In the genomic region with DNA sequence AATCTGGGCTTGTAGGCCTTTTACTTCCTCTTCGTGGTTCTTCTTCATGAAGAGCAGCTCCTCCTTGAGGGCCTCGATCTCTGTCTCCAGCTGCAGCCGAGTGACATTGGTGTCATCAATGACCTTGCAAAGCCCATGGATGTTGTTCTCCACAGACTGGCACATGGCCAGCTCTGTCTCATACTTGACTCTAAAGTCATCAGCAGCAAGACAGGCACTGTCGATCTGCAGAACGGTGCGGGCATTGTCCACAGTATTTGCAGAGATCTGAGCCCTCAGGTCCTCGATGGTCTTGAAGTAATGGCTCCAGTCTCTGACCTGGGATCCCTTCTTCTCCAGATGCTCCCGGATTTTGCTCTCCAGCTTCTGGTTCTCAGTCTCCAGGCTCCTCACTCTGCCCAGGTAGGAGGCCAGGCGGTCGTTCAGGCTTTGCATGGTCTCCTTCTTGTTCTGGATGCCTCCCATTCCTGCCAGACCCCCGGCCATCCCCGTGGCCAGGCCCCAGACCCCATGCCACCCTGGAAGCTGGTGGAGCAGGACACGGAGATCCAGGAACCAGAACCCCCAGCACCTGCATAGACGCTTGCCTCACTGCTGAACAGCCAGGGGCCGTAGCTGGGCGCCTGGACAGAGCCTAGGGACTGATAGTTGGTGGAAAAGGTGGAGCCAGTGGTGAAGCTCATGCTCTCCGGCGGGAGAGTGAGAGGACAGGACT, we compare ENCODE assay signal across 6 cellular contexts. TPM values are rescaled to one million over a fixed set of nuclear protein-coding genes. Genes with fewer than 3 reads are reported as not detected.
"Had no signal": no experiment of that assay in that cellular context is flagged by ENCODE, and none has a peak within 500 bp of the region (broad histone marks: within the 10 kb centered on the region; RNA-seq: fewer than 3 reads in every experiment).

No MANE protein-coding gene starts in this region.

RNA-seq across cellular contexts. Expression of a gene that starts 42.2 kb away (rescaled TPM):
- total RNA-seq: left cardiac atrium; lower lobe of right lung; naive thymus-derived CD8-positive, alpha-beta T cell; psoas muscle; sigmoid colon; tibial nerve had no signal
- polyA plus RNA-seq: naive thymus-derived CD8-positive, alpha-beta T cell; psoas muscle had no signal
